ENCODE assay signal across 22 cellular contexts in genomic region chr3:102480139-102480538, GRCh38. TPM values are rescaled to one million over a fixed set of nuclear protein-coding genes. Genes with fewer than 3 reads are reported as not detected.
"Had no signal": no experiment of that assay in that cellular context is flagged by ENCODE, and none has a peak within 500 bp of the region (broad histone marks: within the 10 kb centered on the region; RNA-seq: fewer than 3 reads in every experiment).

No MANE protein-coding gene starts in this region.

- FAIRE-seq: kidney had no signal

- DNase-seq: activated CD4-positive, alpha-beta T cell treated with anti-CD3 and anti-CD28 coated beads, Interleukin-2, amount 10 ng/mL, durations not matched to agents 7 days and 5 days; activated CD8-positive, alpha-beta memory T cell treated with anti-CD3 and anti-CD28 coated beads, Interleukin-2, amount 50 U/mL, for 4 hours; activated gamma-delta T cell; activated T-cell treated with anti-CD3 and anti-CD28 coated beads, Interleukin-2, amount 50 U/mL, for 72 hours; adrenal gland; dermis blood vessel endothelial cell; effector memory CD4-positive, alpha-beta T cell; esophagus squamous epithelium; kidney; naive thymus-derived CD8-positive, alpha-beta T cell; ovary; sigmoid colon; stimulated activated CD4-positive, alpha-beta T cell treated with anti-CD3 and anti-CD28 coated beads, Interleukin-4, amount 100 ng/mL, for 24 hours; stomach; T-cell; T-helper 9 cell had no signal

- H2AFZ ChIP-seq: hepatocyte had no signal

- H3K4me1 ChIP-seq: adrenal gland, esophagus squamous epithelium, sigmoid colon, stomach had no signal

- H3K9me3 ChIP-seq: adrenal gland, esophagus squamous epithelium, ovary, sigmoid colon, stomach had no signal

- H3K27me3 ChIP-seq: adrenal gland, esophagus squamous epithelium, hepatocyte, ovary, sigmoid colon, stomach had no signal

- H3K9me3 Mint-ChIP-seq: activated CD4-positive, alpha-beta T cell treated with anti-CD3 and anti-CD28 coated beads, Interleukin-2, amount 10 ng/mL, durations not matched to agents 7 days and 5 days; activated naive CD4-positive, alpha-beta T cell treated with anti-CD3 and anti-CD28 coated beads, Interleukin-2, amount 50 U/mL, for 24 hours; activated T-cell treated with anti-CD3 and anti-CD28 coated beads, Interleukin-2, amount 50 U/mL, for 72 hours; naive thymus-derived CD8-positive, alpha-beta T cell; stimulated activated effector memory CD8-positive, alpha-beta T cell treated with anti-CD3 and anti-CD28 coated beads, Interleukin-12 subunit alpha, Interleukin-12 subunit beta, amount 100 ng/mL, for 72 hours; T-cell; type B pancreatic cell had no signal

- ATAC-seq: activated CD4-positive, CD25-positive, alpha-beta regulatory T cell treated with anti-CD3 and anti-CD28 coated beads, Interleukin-2, amount 50 U/mL, for 24 hours; activated T-cell treated with anti-CD3 and anti-CD28 coated beads, Interleukin-2, amount 50 U/mL, for 72 hours; naive thymus-derived CD8-positive, alpha-beta T cell; stimulated activated effector memory CD8-positive, alpha-beta T cell treated with anti-CD3 and anti-CD28 coated beads, Interleukin-12 subunit alpha, Interleukin-12 subunit beta, amount 100 ng/mL, for 72 hours; T-cell had no signal

- H3K36me3 ChIP-seq: adrenal gland, esophagus squamous epithelium, ovary, sigmoid colon, stomach had no signal

- H3K4me3 Mint-ChIP-seq: activated CD4-positive, alpha-beta T cell treated with anti-CD3 and anti-CD28 coated beads, Interleukin-2, amount 10 ng/mL, durations not matched to agents 7 days and 5 days; activated naive CD4-positive, alpha-beta T cell treated with anti-CD3 and anti-CD28 coated beads, Interleukin-2, amount 50 U/mL, for 24 hours; naive thymus-derived CD8-positive, alpha-beta T cell; stimulated activated effector memory CD8-positive, alpha-beta T cell treated with anti-CD3 and anti-CD28 coated beads, Interleukin-12 subunit alpha, Interleukin-12 subunit beta, amount 100 ng/mL, for 72 hours; T-cell had no signal

- H3K79me2 ChIP-seq: hepatocyte had no signal

- H3K4me3 ChIP-seq: adrenal gland, esophagus squamous epithelium, hepatocyte, ovary, sigmoid colon, stomach had no signal

- H3K4me1 Mint-ChIP-seq: activated CD4-positive, alpha-beta T cell treated with anti-CD3 and anti-CD28 coated beads, Interleukin-2, amount 10 ng/mL, durations not matched to agents 7 days and 5 days; activated naive CD4-positive, alpha-beta T cell treated with anti-CD3 and anti-CD28 coated beads, Interleukin-2, amount 50 U/mL, for 24 hours; naive thymus-derived CD8-positive, alpha-beta T cell; stimulated activated effector memory CD8-positive, alpha-beta T cell treated with anti-CD3 and anti-CD28 coated beads, Interleukin-12 subunit alpha, Interleukin-12 subunit beta, amount 100 ng/mL, for 72 hours; T-cell had no signal

- H3K27ac ChIP-seq: adrenal gland, esophagus squamous epithelium, hepatocyte, ovary, sigmoid colon, stomach had no signal

- H3K27me3 Mint-ChIP-seq: type B pancreatic cell had no signal

- H3K27ac Mint-ChIP-seq: activated CD4-positive, alpha-beta T cell treated with anti-CD3 and anti-CD28 coated beads, Interleukin-2, amount 10 ng/mL, durations not matched to agents 7 days and 5 days; activated naive CD4-positive, alpha-beta T cell treated with anti-CD3 and anti-CD28 coated beads, Interleukin-2, amount 50 U/mL, for 24 hours; activated T-cell treated with anti-CD3 and anti-CD28 coated beads, Interleukin-2, amount 50 U/mL, for 72 hours; stimulated activated effector memory CD8-positive, alpha-beta T cell treated with anti-CD3 and anti-CD28 coated beads, Interleukin-12 subunit alpha, Interleukin-12 subunit beta, amount 100 ng/mL, for 72 hours; T-cell; type B pancreatic cell had no signal

- H3K4me2 ChIP-seq: hepatocyte had no signal

- H3K36me3 Mint-ChIP-seq: activated naive CD4-positive, alpha-beta T cell treated with anti-CD3 and anti-CD28 coated beads, Interleukin-2, amount 50 U/mL, for 24 hours; naive thymus-derived CD8-positive, alpha-beta T cell; stimulated activated effector memory CD8-positive, alpha-beta T cell treated with anti-CD3 and anti-CD28 coated beads, Interleukin-12 subunit alpha, Interleukin-12 subunit beta, amount 100 ng/mL, for 72 hours; T-cell; type B pancreatic cell had no signal

RNA-seq across cellular contexts. Expression of gene ZPLD1, which starts 45.3 kb away (rescaled TPM):
- total RNA-seq: activated CD4-positive, alpha-beta T cell treated with anti-CD3 and anti-CD28 coated beads, Interleukin-2, amount 10 ng/mL, durations not matched to agents 7 days and 5 days; esophagus squamous epithelium; mesenteric fat pad; naive thymus-derived CD8-positive, alpha-beta T cell; T-cell had no signal
- polyA plus RNA-seq: adrenal gland; naive thymus-derived CD8-positive, alpha-beta T cell; stomach had no signal
